In the genomic region with DNA sequence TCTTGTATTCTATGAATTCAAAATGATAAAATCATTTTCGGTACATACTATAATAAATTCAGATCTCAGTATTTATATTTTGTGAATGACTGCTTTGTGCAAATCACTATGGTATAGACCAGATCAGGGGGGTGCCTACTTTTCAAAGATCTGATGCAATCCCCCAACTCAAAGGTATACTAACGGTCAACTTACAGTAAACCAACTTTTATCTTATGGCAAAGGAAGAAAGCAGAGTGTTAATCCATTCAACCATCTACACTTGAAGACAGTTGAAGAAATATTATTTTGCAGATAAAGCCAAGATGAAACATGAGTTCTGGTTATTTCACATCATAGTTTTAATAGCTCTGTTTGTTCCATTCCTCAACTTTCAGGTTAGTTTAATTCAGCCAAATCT, we compare ENCODE assay signal across 26 cellular contexts.
DNase-seq lines count a peak whose midpoint lies in the region; ATAC-seq, FAIRE-seq and TF ChIP-seq lines count a peak whose summit lies in the region.
"Had no signal": no experiment of that assay in that cellular context is flagged by ENCODE, and none has a peak within 500 bp of the region (broad histone marks: within the 10 kb centered on the region; RNA-seq: fewer than 3 reads in every experiment).

No MANE protein-coding gene starts in this region.

- H3K9me3 ChIP-seq in A549, result no peaks in the 10 kb centered on the region
- no peaks in the 10 kb centered on the region for H3K9me3 ChIP-seq in OCI-LY3 (ENCODE audit: insufficient read depth, low read length)
- no peaks in the 10 kb centered on the region for H3K9me3 ChIP-seq in GM12878 (replicated peaks; ENCODE audit: control insufficient read depth, insufficient read depth, low read length)
- H3K9me3 ChIP-seq in H1 (ENCODE audit: insufficient read depth in 2 of 2, low read depth in 1 of 2, low read length in 1 of 2), result no peaks in the 10 kb centered on the region
- H3K9me3 ChIP-seq in small intestine (ENCODE audit: control insufficient read depth, low read depth), result no peaks in the 10 kb centered on the region
- H3K9me3 ChIP-seq: BE2C, BLaER1 had no signal

- H3K36me3 ChIP-seq in OCI-LY3 (replicated peaks; ENCODE audit: low read depth, low read length) (no peaks in the 10 kb centered on the region), GM12878 (ENCODE audit: control insufficient read depth in 2 of 2, insufficient read depth in 2 of 2, low read length in 1 of 2) (no peaks in the 10 kb centered on the region), H1 (ENCODE audit: control insufficient read depth in 2 of 4, insufficient read depth in 4 of 4, low read length in 3 of 4) (no peaks in the 10 kb centered on the region), small intestine (ENCODE audit: control insufficient read depth in 2 of 2, insufficient read depth in 2 of 2, low read length in 2 of 2) (no peaks in the 10 kb centered on the region)
- H3K36me3 ChIP-seq: BE2C, BLaER1 had no signal

- H3K4me2 ChIP-seq in A549 (no peak overlapping the region), OCI-LY3 (ENCODE audit: low read length) (peak overlapping the region; percentile 39), GM12878 (ENCODE audit: control insufficient read depth, insufficient read depth) (no peak overlapping the region), H1 (ENCODE audit: insufficient read depth in 1 of 2, low read depth in 2 of 2, low read length in 2 of 2) (no peak overlapping the region)
- H3K4me2 ChIP-seq: BLaER1 had no signal

- no peak overlapping the region for H3K27ac ChIP-seq in A549
- no peak overlapping the region for H3K27ac ChIP-seq in OCI-LY3 (ENCODE audit: low read length)
- H3K27ac ChIP-seq in GM12878 (ENCODE audit: control insufficient read depth, insufficient read depth), result no peak overlapping the region
- H3K27ac ChIP-seq in H1 (ENCODE audit: low read depth, low read length), result no peak overlapping the region
- H3K27ac ChIP-seq in small intestine (ENCODE audit: low read depth in 1 of 2, low read length in 1 of 2), result no peak overlapping the region
- H3K27ac ChIP-seq: 22Rv1, BLaER1 had no signal

- TF ChIP-seq RAD21 in A549 (conservative IDR thresholded peaks at IDR 0.05 in 1 of 2, IDR thresholded peaks at IDR 0.05 in 1 of 2) (no peak), GM12878 (IDR thresholded peaks at IDR 0.05; ENCODE audit: insufficient read depth, low read depth, low read length) (no peak), H1 (IDR thresholded peaks at IDR 0.05 in 1 of 2, conservative IDR thresholded peaks at IDR 0.05 in 1 of 2; ENCODE audit: low read depth in 2 of 2, low read length in 2 of 2) (no peak)

- H3K27me3 ChIP-seq in OCI-LY3 (ENCODE audit: low read depth, low read length) (peaks cover 34% of the 10 kb centered on the region), GM12878 (replicated peaks in 1 of 2; ENCODE audit: control insufficient read depth in 2 of 2, insufficient read depth in 2 of 2, low read length in 1 of 2) (no peaks in the 10 kb centered on the region), H1 (replicated peaks in 1 of 4; ENCODE audit: control insufficient read depth in 3 of 4, extremely low read depth in 1 of 4, insufficient read depth in 3 of 4, low read length in 3 of 4) (no peaks in the 10 kb centered on the region), small intestine (ENCODE audit: control insufficient read depth in 2 of 2, insufficient read depth in 2 of 2, low read length in 2 of 2) (peaks cover 0 to 2% of the 10 kb centered on the region in 2 donors)
- H3K27me3 ChIP-seq: BE2C, BLaER1 had no signal

- FAIRE-seq in A549 (lab: Jason Lieb, UNC), result peak; percentile 59
- FAIRE-seq in GM12878 (lab: Jason Lieb, UNC), result peak; percentile 75
- peak; percentile 28 for FAIRE-seq in H1 (lab: Jason Lieb, UNC)
- FAIRE-seq in small intestine (lab: Jason Lieb, UNC), result no peak
- FAIRE-seq: GM12891, GM19239 had no signal

- H3K79me1 ChIP-seq in H1 (ENCODE audit: low read depth, low read length), result no peaks in the 10 kb centered on the region

- H3K14ac ChIP-seq in H1 (ENCODE audit: insufficient read length), result no peak overlapping the region

- no peak overlapping the region for H3K4ac ChIP-seq in H1 (replicated peaks; ENCODE audit: insufficient read length, low read depth, low read length)

- H3K79me2 ChIP-seq in OCI-LY3 (ENCODE audit: low read length) (no peaks in the 10 kb centered on the region), GM12878 (ENCODE audit: control insufficient read depth, insufficient read depth, low read length) (no peaks in the 10 kb centered on the region), H1 (ENCODE audit: control insufficient read depth in 1 of 2, insufficient read depth in 2 of 2, low read length in 2 of 2) (no peaks in the 10 kb centered on the region)

- H3K9ac ChIP-seq in OCI-LY3 (ENCODE audit: low read length) (no peak overlapping the region), GM12878 (ENCODE audit: control insufficient read depth, insufficient read depth, low read length) (no peak overlapping the region), H1 (replicated peaks in 1 of 4; ENCODE audit: extremely low read depth in 1 of 4, low read depth in 3 of 4, low read length in 3 of 4) (no peak overlapping the region)
- H3K9ac ChIP-seq: BLaER1 had no signal

- no peak overlapping the region for H2BK120ac ChIP-seq in H1 (replicated peaks; ENCODE audit: low read depth, low read length)

- no peak for TF ChIP-seq CTCF in A549 (IDR thresholded peaks at IDR 0.05)
- TF ChIP-seq CTCF in OCI-LY3 (IDR thresholded peaks at IDR 0.05; ENCODE audit: low read depth, low read length), result no peak
- no peak for TF ChIP-seq CTCF in GM12878 (IDR thresholded peaks at IDR 0.05 in 2 of 3, conservative IDR thresholded peaks at IDR 0.05 in 1 of 3; ENCODE audit: control insufficient read depth in 2 of 3, extremely low read depth in 1 of 3, insufficient read depth in 1 of 3, low read depth in 3 of 3, low read length in 3 of 3)
- no peak for TF ChIP-seq CTCF in H1 (IDR thresholded peaks at IDR 0.05; ENCODE audit: control extremely low read depth in 1 of 3, insufficient read depth in 1 of 3, low read depth in 1 of 3, low read length in 3 of 3)

- H3K23ac ChIP-seq in H1 (ENCODE audit: insufficient read length), result no peak overlapping the region

- SMC1A ChIA-PET in GM12878 (lab: Charles Lee; ENCODE audit: uncharacterized antibody, unreplicated experiment), result no interaction called here

- H3K56ac ChIP-seq in H1 (replicated peaks; ENCODE audit: insufficient read length, low read depth, low read length), result no peak overlapping the region

- RAD21 ChIA-PET in GM12878 (lab: Charles Lee; ENCODE audit: unreplicated experiment), result no interaction called here

- POLR2A ChIA-PET in A549 (lab: Yijun Ruan, JAX), result no interaction called here
- POLR2A ChIA-PET in GM12878 (lab: Charles Lee), result no interaction called here
- POLR2A ChIA-PET in H1 (lab: Charles Lee; ENCODE audit: partially characterized antibody), result interaction anchor here (0.8 kb wide), 1 partner anchor 9 kb away, joined by 3 read pairs; no protein-coding TSS in a partner anchor

- TF ChIP-seq POLR2A in A549 (IDR thresholded peaks at IDR 0.05; ENCODE audit: low read length), result no peak
- TF ChIP-seq POLR2A in GM12878 (IDR thresholded peaks at IDR 0.05; ENCODE audit: low read depth, low read length), result no peak
- TF ChIP-seq POLR2A in H1 (IDR thresholded peaks at IDR 0.05; ENCODE audit: control extremely low read depth in 1 of 2, low read depth in 2 of 2, low read length in 2 of 2), result no peak

- DNase-seq in A549 (ENCODE audit: low read depth in 1 of 2, low spot score in 1 of 2) (no peak), GM12878 (ENCODE audit: low read depth, low spot score) (no peak), H1 (ENCODE audit: low read depth in 1 of 2, low spot score in 2 of 2) (no peak), globus pallidus (ENCODE audit: low spot score) (no peak), small intestine (no peak), hippocampal formation (lab: John Stamatoyannopoulos, UW) (no peak)
- DNase-seq: ACHN; BE2C; C1 segment of cervical spinal cord; CD4-positive, alpha-beta memory T cell; CD4-positive, CD25-positive, alpha-beta regulatory T cell; CD8-positive, alpha-beta memory T cell; COR-L47; DMS 273 treated with DMSO at 0.1 percent for 48 hours; DMS153; DMS53; DMS79; DND-41; EL; GDM1 had no signal

- CTCF ChIA-PET in A549 (lab: Yijun Ruan, JAX), result interaction anchor here (0.9 kb wide), 1 partner anchor 348 kb away, joined by 3 read pairs; no protein-coding TSS in a partner anchor
- CTCF ChIA-PET in GM12878 (lab: Yijun Ruan, JAX), result no interaction called here
- CTCF ChIA-PET in H1 (lab: Charles Lee; ENCODE audit: partially characterized antibody), result interaction anchor here (0.9 to 1.8 kb wide), 4 partner anchors 15 to 156 kb away, joined by 3 to 5 read pairs (median 3); no protein-coding TSS in a partner anchor

- WGBS in A549 (ENCODE audit: missing lambda C conversion rate), result 1% methylated on average over 2 of the region's 2 CpGs
- 51% methylated on average over 2 of the region's 2 CpGs for WGBS in GM12878 (ENCODE audit: insufficient coverage, insufficient replicate concordance, low lambda C conversion rate, missing lambda C conversion rate)
- 88% methylated on average over 2 of the region's 2 CpGs; no CpG with 5 or more reads in 1 of the 2 experiments for WGBS in H1 (ENCODE audit: extremely low coverage in 1 of 2, insufficient coverage in 1 of 2, insufficient read length in 1 of 2, insufficient replicate concordance in 2 of 2, low coverage in 1 of 2, low lambda C conversion rate in 2 of 2, missing lambda C conversion rate in 1 of 2), 2 experiments
- WGBS in small intestine, 3 donors, result 81 to 87% (median 86%) methylated on average over 2 of the region's 2 CpGs

- H4K20me1 ChIP-seq in OCI-LY3 (ENCODE audit: insufficient read depth, low read length), result no peaks in the 10 kb centered on the region
- H4K20me1 ChIP-seq in GM12878 (ENCODE audit: control insufficient read depth, insufficient read depth), result no peaks in the 10 kb centered on the region
- peaks cover 0 to 2% of the 10 kb centered on the region in 2 experiments for H4K20me1 ChIP-seq in H1 (replicated peaks in 1 of 2; ENCODE audit: control insufficient read depth in 1 of 2, insufficient read depth in 2 of 2, low read length in 2 of 2)
- H4K20me1 ChIP-seq: BLaER1 had no signal

- H3K4me3 ChIP-seq in A549, result no peak overlapping the region
- H3K4me3 ChIP-seq in OCI-LY3 (ENCODE audit: low read length), result no peak overlapping the region
- no peak overlapping the region for H3K4me3 ChIP-seq in GM12878
- H3K4me3 ChIP-seq in H1 (ENCODE audit: extremely low read depth in 1 of 4, insufficient read depth in 2 of 4, low read depth in 3 of 4, low read length in 4 of 4), result no peak overlapping the region
- H3K4me3 ChIP-seq in small intestine (ENCODE audit: low read depth in 1 of 2, low read length in 2 of 2), result no peak overlapping the region
- H3K4me3 ChIP-seq: BLaER1 had no signal

- H2BK5ac ChIP-seq in H1 (ENCODE audit: low read depth, low read length), result no peak overlapping the region

- no peak overlapping the region for H2BK15ac ChIP-seq in H1 (ENCODE audit: low read length)

- H3K23me2 ChIP-seq in H1 (ENCODE audit: low read depth, low read length), result no peaks in the 10 kb centered on the region

- intact Hi-C loops in GM12878 (cut with micrococcal nuclease; ENCODE audit: unreplicated experiment), result no loop called here

- H4K5ac ChIP-seq in H1 (ENCODE audit: insufficient read length, low read depth, low read length), result no peak overlapping the region

- in situ Hi-C loops in GM12878 (cut with MboI), result no loop called here

- H3K4me1 ChIP-seq in A549 (no peaks in the 10 kb centered on the region), OCI-LY3 (ENCODE audit: low read length) (peaks cover 22% of the 10 kb centered on the region), GM12878 (ENCODE audit: control insufficient read depth, insufficient read depth, low read length) (0 out of 2 replicates have a peak, but pooled peaks cover under 1% of the 10 kb centered on the region), H1 (replicated peaks in 1 of 4; ENCODE audit: control insufficient read depth in 3 of 4, insufficient read depth in 4 of 4, low read length in 3 of 4) (no peaks in the 10 kb centered on the region), small intestine (ENCODE audit: control insufficient read depth in 2 of 2, insufficient read depth in 1 of 2, low read depth in 1 of 2, low read length in 1 of 2) (no peaks in the 10 kb centered on the region)
- H3K4me1 ChIP-seq: BE2C, BLaER1 had no signal

- H3K18ac ChIP-seq in H1 (ENCODE audit: extremely low read depth, low read length), result no peak overlapping the region

- no peak overlapping the region for H2AK5ac ChIP-seq in H1 (ENCODE audit: low read depth, low read length)

- no peak overlapping the region for H2BK12ac ChIP-seq in H1 (ENCODE audit: low read depth, low read length)

- TF ChIP-seq EP300 in A549 (IDR thresholded peaks at IDR 0.05), result no peak
- no peak for TF ChIP-seq EP300 in GM12878 (IDR thresholded peaks at IDR 0.05; ENCODE audit: borderline replicate concordance in 1 of 2, control insufficient read depth in 1 of 2, low read depth in 2 of 2, low read length in 2 of 2)
- no peak for TF ChIP-seq EP300 in H1 (IDR thresholded peaks at IDR 0.05; ENCODE audit: borderline replicate concordance in 1 of 2, low read depth in 2 of 2, low read length in 2 of 2)

- ATAC-seq in A549 (no peak), GM12878 (no peak), GM21786 (IDR thresholded peaks at IDR 0.05; ENCODE audit: unreplicated experiment) (no peak)

- no TSS peak for BruUV-seq in GM12878 (replicated peaks; lab: Mats Ljungman, UMichigan)

- H2BK20ac ChIP-seq in H1 (ENCODE audit: low read length), result no peak overlapping the region

- no peak overlapping the region for H4K8ac ChIP-seq in H1 (ENCODE audit: extremely low read depth, insufficient read depth, low read length)

- no peak overlapping the region for H4K91ac ChIP-seq in H1 (replicated peaks; ENCODE audit: insufficient read length, low read length)

- H2AFZ ChIP-seq in OCI-LY3 (ENCODE audit: low read depth, low read length) (no peak overlapping the region), GM12878 (ENCODE audit: control insufficient read depth, low read depth, low read length) (no peak overlapping the region), H1 (ENCODE audit: low read length) (no peak overlapping the region)
